34 cellular contexts compared by ENCODE assay signal in the genomic region with DNA sequence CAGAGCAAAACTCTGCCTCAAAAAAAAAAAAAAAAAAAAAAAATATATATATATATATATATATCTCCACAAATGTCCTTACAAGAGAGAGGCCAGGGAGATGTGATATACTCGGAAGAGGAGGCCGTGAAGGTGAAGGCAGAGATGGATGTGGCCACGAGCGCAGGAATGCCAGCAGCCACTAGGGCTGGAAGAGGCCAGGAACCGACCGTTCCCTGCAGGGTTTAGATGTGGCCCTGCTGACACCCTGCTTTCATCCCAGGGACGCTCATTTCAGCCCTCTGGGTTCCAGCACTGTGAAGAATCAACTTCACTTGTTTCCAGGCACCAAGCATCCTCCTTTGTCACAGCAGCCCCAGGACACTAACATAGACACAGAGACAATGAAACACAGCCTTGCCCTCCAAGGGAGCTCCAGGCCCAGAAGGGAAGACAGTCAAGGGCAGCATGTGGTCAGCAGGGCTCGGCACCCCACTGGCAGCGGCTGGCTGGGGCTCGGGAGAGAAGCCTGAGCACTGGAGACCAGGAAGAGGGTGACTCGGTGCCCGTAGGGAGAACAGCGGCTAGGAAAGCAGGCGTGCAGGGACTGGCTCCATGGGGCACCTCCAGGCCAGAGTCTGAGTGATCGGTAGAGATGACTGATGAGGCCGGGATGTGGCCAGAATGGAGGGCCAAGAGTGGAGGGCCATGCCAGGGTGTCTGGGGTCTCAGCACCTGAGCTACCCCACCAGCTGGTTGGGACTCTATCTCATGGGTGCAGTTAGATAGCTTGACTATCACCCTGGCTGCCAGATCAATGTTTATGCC. TPM values are rescaled to one million over a fixed set of nuclear protein-coding genes. Genes with fewer than 3 reads are reported as not detected.
A peak's percentile ranks its signal among the peaks of the same experiment; 100 is the strongest.
DNase-seq lines count a peak whose midpoint lies in the region; ATAC-seq, FAIRE-seq and TF ChIP-seq lines count a peak whose summit lies in the region.
"Had no signal": no experiment of that assay in that cellular context is flagged by ENCODE, and none has a peak within 500 bp of the region (broad histone marks: within the 10 kb centered on the region; RNA-seq: fewer than 3 reads in every experiment).

No MANE protein-coding gene starts in this region.

- no peak overlapping the region for H2AFZ ChIP-seq in GM23338

- no peak overlapping the region for H3K27ac ChIP-seq in GM23338 (ENCODE audit: low read depth)
- no peak overlapping the region for H3K27ac ChIP-seq in WERI-Rb-1
- no peak overlapping the region for H3K27ac ChIP-seq in kidney (ENCODE audit: low read depth in 2 of 2, low read length in 2 of 2)
- H3K27ac ChIP-seq in spleen: peak overlapping the region in 4 of 8 donors; percentile 91 to 93 (median 92)
- H3K27ac ChIP-seq: C4-2B, right atrium auricular region had no signal

- H3K27ac Mint-ChIP-seq in GM23338: no peak overlapping the region
- H3K27ac Mint-ChIP-seq: activated naive CD4-positive, alpha-beta T cell treated with anti-CD3 and anti-CD28 coated beads, Interleukin-2, amount 50 U/mL, for 24 hours; dendritic cell treated with granulocyte-macrophage colony-stimulating factor and Interleukin-4, amounts not matched to agents 40 ng/mL and 50 ng/mL, for 4 days; natural killer cell had no signal

- ATAC-seq in GM23338 (no peak), HG03108 (IDR thresholded peaks at IDR 0.05; ENCODE audit: unreplicated experiment) (no peak), GM18873 (IDR thresholded peaks at IDR 0.05; ENCODE audit: low FRiP score, unreplicated experiment) (no peak)
- ATAC-seq: activated CD4-positive, CD25-positive, alpha-beta regulatory T cell treated with anti-CD3 and anti-CD28 coated beads, Interleukin-2, amount 50 U/mL, for 24 hours; left ventricle myocardium superior; natural killer cell had no signal

- peaks cover 27% of the 10 kb centered on the region for H3K27me3 Mint-ChIP-seq in GM23338 (ENCODE audit: insufficient read depth, low read depth, poor library complexity)

- H3K36me3 Mint-ChIP-seq in GM23338 (ENCODE audit: low read depth): peaks cover 10% of the 10 kb centered on the region
- H3K36me3 Mint-ChIP-seq: activated naive CD4-positive, alpha-beta T cell treated with anti-CD3 and anti-CD28 coated beads, Interleukin-2, amount 50 U/mL, for 24 hours; natural killer cell had no signal

- no peaks in the 10 kb centered on the region for H3K9me2 ChIP-seq in GM23338 (ENCODE audit: insufficient read depth)

- no peaks in the 10 kb centered on the region for H3K9me3 ChIP-seq in WERI-Rb-1 (ENCODE audit: severe bottlenecking)
- no peaks in the 10 kb centered on the region for H3K9me3 ChIP-seq in kidney (ENCODE audit: control insufficient read depth in 1 of 2, low read length in 2 of 2)
- peaks cover 0 to 6% (median 0%) of the 10 kb centered on the region in 8 donors for H3K9me3 ChIP-seq in spleen
- H3K9me3 ChIP-seq: right atrium auricular region had no signal

- 84 to 95% (median 89%) methylated on average over 16 of the region's 16 CpGs for WGBS in spleen, 5 donors

- H3F3A ChIP-seq in GM23338 (replicated peaks; ENCODE audit: low read depth): peaks cover 10% of the 10 kb centered on the region; the same call in 1 of the 2 replicates

- H3K4me3 ChIP-seq in GM23338 (no peak overlapping the region), WERI-Rb-1 (ENCODE audit: low read depth, low read length) (no peak overlapping the region), kidney (ENCODE audit: low read length in 2 of 2) (no peak overlapping the region), spleen (no peak overlapping the region)
- H3K4me3 ChIP-seq: right atrium auricular region had no signal

- no peak for TF ChIP-seq CTCF in GM23338 (conservative IDR thresholded peaks at IDR 0.05; ENCODE audit: low read depth in 2 of 2)
- TF ChIP-seq CTCF in WERI-Rb-1 (IDR thresholded peaks at IDR 0.05; ENCODE audit: low read depth, low read length): peak; percentile 10; the same call in 1 of the 2 replicates
- TF ChIP-seq CTCF in kidney (IDR thresholded peaks at IDR 0.05; ENCODE audit: borderline replicate concordance, extremely low read depth, insufficient read depth): no peak
- no peak for TF ChIP-seq CTCF in spleen (IDR thresholded peaks at IDR 0.05 in 8 of 11, conservative IDR thresholded peaks at IDR 0.05 in 3 of 11)

- intact Hi-C loops in kidney (cut with DNase I) (no loop called here), spleen (cut with DNase I; ENCODE audit: low total_unique reads) (no loop called here)

- H3K79me2 ChIP-seq in GM23338 (replicated peaks; ENCODE audit: insufficient read depth): no peaks in the 10 kb centered on the region

- H3K9ac ChIP-seq in kidney (ENCODE audit: low read length in 2 of 2): no peak overlapping the region

- no peak overlapping the region for H3K4me2 ChIP-seq in GM23338

- peak; percentile 44 for DNase-seq in GM23338 (ENCODE audit: low spot score)
- no peak for DNase-seq in WERI-Rb-1
- peak; percentile 51 for DNase-seq in kidney
- DNase-seq in spleen: peak; percentile 74
- DNase-seq in superior temporal gyrus (ENCODE audit: extremely low spot score): no peak
- no peak for DNase-seq in dermis blood vessel endothelial cell
- DNase-seq: activated CD4-positive, alpha-beta T cell treated with anti-CD3 and anti-CD28 coated beads, Interleukin-2, amount 50 U/mL, for 48 hours; anterior cingulate cortex; caudate nucleus; GOT3; left ventricle myocardium superior; midbrain; natural killer cell; NCI-H2029 treated with DMSO at 0.1 percent for 48 hours; NCI-H345; NCI-H748 treated with DMSO at 0.1 percent for 48 hours; SIG-M5; stimulated activated CD4-positive, alpha-beta T cell treated with anti-CD3 and anti-CD28 coated beads, Interleukin-12 subunit alpha, Interleukin-12 subunit beta, amount 100 ng/mL, for 4 hours; stimulated activated CD4-positive, alpha-beta T cell treated with anti-CD3 and anti-CD28 coated beads, Interleukin-4, amount 100 ng/mL, for 1 hour had no signal

- FAIRE-seq in kidney (lab: Jason Lieb, UNC): no peak
- FAIRE-seq: GM12892, islet of Langerhans, RCC 7860 had no signal

- no peak overlapping the region for H3K4me3 Mint-ChIP-seq in GM23338
- H3K4me3 Mint-ChIP-seq: activated naive CD4-positive, alpha-beta T cell treated with anti-CD3 and anti-CD28 coated beads, Interleukin-2, amount 50 U/mL, for 24 hours; dendritic cell treated with granulocyte-macrophage colony-stimulating factor and Interleukin-4, amounts not matched to agents 40 ng/mL and 50 ng/mL, for 4 days; natural killer cell had no signal

- no peaks in the 10 kb centered on the region for H4K20me1 ChIP-seq in GM23338 (replicated peaks; ENCODE audit: insufficient read depth)

- H3K27me3 ChIP-seq in GM23338 (ENCODE audit: insufficient read depth) (no peaks in the 10 kb centered on the region), WERI-Rb-1 (ENCODE audit: insufficient read depth, low read depth, severe bottlenecking) (no peaks in the 10 kb centered on the region), spleen (replicated peaks in 1 of 7) (peaks cover 0 to 5% (median 0%) of the 10 kb centered on the region in 7 donors)
- H3K27me3 ChIP-seq: right atrium auricular region had no signal

- peaks cover 33% of the 10 kb centered on the region for H3K4me1 Mint-ChIP-seq in GM23338
- H3K4me1 Mint-ChIP-seq: activated naive CD4-positive, alpha-beta T cell treated with anti-CD3 and anti-CD28 coated beads, Interleukin-2, amount 50 U/mL, for 24 hours had no signal

- no peaks in the 10 kb centered on the region for H3K36me3 ChIP-seq in GM23338 (ENCODE audit: insufficient read depth)
- no peaks in the 10 kb centered on the region for H3K36me3 ChIP-seq in WERI-Rb-1
- no peaks in the 10 kb centered on the region for H3K36me3 ChIP-seq in kidney (ENCODE audit: control insufficient read depth in 1 of 2, insufficient read depth in 2 of 2, low read length in 2 of 2)
- no peaks in the 10 kb centered on the region for H3K36me3 ChIP-seq in spleen
- H3K36me3 ChIP-seq: right atrium auricular region had no signal

- H3K9me3 Mint-ChIP-seq in GM23338: no peaks in the 10 kb centered on the region
- H3K9me3 Mint-ChIP-seq: activated naive CD4-positive, alpha-beta T cell treated with anti-CD3 and anti-CD28 coated beads, Interleukin-2, amount 50 U/mL, for 24 hours; natural killer cell had no signal

- H3K4me1 ChIP-seq in GM23338 (ENCODE audit: insufficient read depth) (no peaks in the 10 kb centered on the region), kidney (ENCODE audit: control insufficient read depth in 1 of 2, insufficient read depth in 1 of 2, low read depth in 1 of 2, low read length in 2 of 2) (peaks cover 4 to 6% of the 10 kb centered on the region in 2 donors), spleen (peaks cover 14 to 85% (median 58%) of the 10 kb centered on the region in 6 donors)
- H3K4me1 ChIP-seq: right atrium auricular region had no signal

- no peak for TF ChIP-seq POLR2A in spleen (IDR thresholded peaks at IDR 0.05)

TF ChIP-seq in GM23338, 12 proteins besides CTCF, POLR2A, EP300 and RAD21:
- TF ChIP-seq EZH2 (IDR thresholded peaks at IDR 0.05; ENCODE audit: low read depth, unreplicated experiment): no peak

RNA-seq across cellular contexts. Expression of a gene that starts 7.6 kb away (rescaled TPM):
- total RNA-seq in GM23338 (2014; rRNA removed; shearing (Covaris generic)): 29.0 and 59.1 TPM in 2 replicates
- polyA plus RNA-seq in GM23338 (2016; fragmentation: Nextera tagmentation; extraction: Ambion mirVana): 7.1 and 9.1 TPM in 2 replicates
- total RNA-seq in kidney: 5.9 TPM
- polyA plus RNA-seq in kidney (ENCODE audit: insufficient read depth, low read depth, low replicate concordance): 1.8 TPM
- total RNA-seq in spleen: 10 to 100 TPM; 15.4 to 71.9 (median 58.1) TPM
- 10 to 100 TPM in 1 of 3 donors, 1 to 10 TPM in 2; 2.8 to 29.5 (median 8.6) TPM for polyA plus RNA-seq in spleen
- not detected in 2 replicates for total RNA-seq in dermis blood vessel endothelial cell
- total RNA-seq: HT1080, MCF 10A had no signal
- polyA plus RNA-seq: fibroblast of lung had no signal

RNA-seq across cellular contexts. Expression of a gene that starts 37.7 kb away (rescaled TPM):
- total RNA-seq in GM23338 (2014; rRNA removed; shearing (Covaris generic)): 0.59 and 1.1 TPM in 2 replicates
- 1.4 and 1.5 TPM in 2 replicates for polyA plus RNA-seq in GM23338 (2016; fragmentation: Nextera tagmentation; extraction: Ambion mirVana)
- 0.22 TPM for total RNA-seq in kidney
- polyA plus RNA-seq in kidney (ENCODE audit: insufficient read depth, low read depth, low replicate concordance): not detected
- 1 to 10 TPM in 3 of 7 donors, under 1 TPM in 3, not detected in 1; 0.17 to 2.5 (median 0.92) TPM for total RNA-seq in spleen
- polyA plus RNA-seq in spleen: under 1 TPM; 0.27 to 0.72 (median 0.32) TPM
- not detected in 2 replicates for total RNA-seq in dermis blood vessel endothelial cell
- total RNA-seq: HT1080, left ventricle myocardium superior, MCF 10A, natural killer cell, ureter had no signal
- polyA plus RNA-seq: AG04450 had no signal

Comparison
In these comparisons a context has a peak if more than half of its experiments do, and no peak if none do; other contexts are left out.
1. DNase-seq: peak in GM23338 (single experiment), kidney (single experiment) and spleen (single experiment); none in WERI-Rb-1 (single experiment), superior temporal gyrus (single experiment) and dermis blood vessel endothelial cell (single experiment).